ENCODE assay signal across 1 cellular context in the genomic region with DNA sequence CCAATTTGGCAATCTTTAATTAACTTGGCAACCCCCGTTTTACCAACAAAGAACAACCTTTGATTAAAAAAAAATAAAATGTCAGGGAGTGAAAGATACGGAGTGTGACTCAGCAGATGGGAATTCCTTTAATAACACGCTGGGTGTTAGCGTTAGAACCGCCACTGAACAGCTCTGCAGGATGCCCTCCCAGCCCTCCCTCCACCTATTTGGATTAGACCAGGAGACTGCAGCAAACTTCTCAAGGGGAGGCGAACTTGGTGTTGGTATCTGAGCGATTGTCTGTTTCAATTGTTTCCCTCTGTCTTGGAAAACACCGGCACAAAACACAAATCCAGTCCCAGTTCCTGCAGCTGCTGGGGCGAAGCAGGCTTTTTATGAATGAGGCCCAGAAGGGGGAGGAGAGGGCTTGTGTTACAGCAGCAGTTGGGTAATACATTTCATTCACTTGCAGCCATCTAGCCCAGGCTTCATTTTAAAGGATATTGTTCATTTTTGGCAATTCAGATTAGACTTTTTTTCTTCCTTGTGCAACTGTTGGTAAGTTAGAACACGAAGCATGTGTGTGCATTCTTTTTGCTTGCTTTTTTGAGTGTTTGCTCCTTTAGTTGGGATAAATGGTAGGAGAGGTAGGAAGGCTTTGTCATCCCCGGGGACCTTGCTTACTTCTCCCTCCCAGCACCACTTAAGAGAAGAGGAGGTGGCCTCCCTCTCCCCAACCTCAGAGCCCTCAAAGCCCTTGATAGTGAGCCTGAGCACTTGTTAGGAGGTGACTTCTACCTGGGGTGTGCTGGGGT.
TF ChIP-seq lines count a peak whose summit lies in the region.

No MANE protein-coding gene starts in this region.

TF ChIP-seq in H1, 55 proteins besides CTCF, POLR2A, EP300 and RAD21 (continued from another document):
- TF ChIP-seq CEBPB (IDR thresholded peaks at IDR 0.05; ENCODE audit: low read depth, low read length) (peak; percentile 42; the same call in 1 of the 2 replicates), TEAD4 (IDR thresholded peaks at IDR 0.05; ENCODE audit: low read depth, low read length) (peak; percentile 22; the same call in 1 of the 2 replicates), EZH2 (IDR thresholded peaks at IDR 0.05; ENCODE audit: low read depth, low read length, severe bottlenecking) (no peak), JUND (IDR thresholded peaks at IDR 0.05; ENCODE audit: low read length) (peak; percentile 85; the same call in 1 of the 2 replicates), MAFK (IDR thresholded peaks at IDR 0.05; ENCODE audit: low read depth, low read length) (0 out of 2 replicates have a peak, but pooled peaks have one; percentile 1), SIN3A (conservative IDR thresholded peaks at IDR 0.05 in 1 of 2, IDR thresholded peaks at IDR 0.05 in 1 of 2; ENCODE audit: low read depth in 1 of 2, low read length in 2 of 2) (peak in 1 of 2 experiments; percentile 40; a peak in 1 of 4 replicates), ASH2L (IDR thresholded peaks at IDR 0.05; ENCODE audit: low read length) (peak; percentile 34)
